ENCODE assay signal across 21 cellular contexts in genomic region chr21:31518580-31518979, GRCh38.
DNase-seq lines count a peak whose midpoint lies in the region; ATAC-seq and TF ChIP-seq lines count a peak whose summit lies in the region.
"Had no signal": no experiment of that assay in that cellular context is flagged by ENCODE, and none has a peak within 500 bp of the region (broad histone marks: within the 10 kb centered on the region; RNA-seq: fewer than 3 reads in every experiment).

No MANE protein-coding gene starts in this region.

- peaks cover 4% of the 10 kb centered on the region; the same call in 1 of the 2 replicates for H3K36me3 ChIP-seq in BLaER1

- peaks cover 44% of the 10 kb centered on the region for H3K4me1 Mint-ChIP-seq in endothelial cell (ENCODE audit: unreplicated experiment)
- H3K4me1 Mint-ChIP-seq: B cell; CD14-positive monocyte; CD8-positive, alpha-beta memory T cell had no signal

- H3K27me3 ChIP-seq in BLaER1: no peaks in the 10 kb centered on the region
- H3K27me3 ChIP-seq: BLaER1 treated with 17β-estradiol and CSF1 and Interleukin-3, amounts not matched to agents 10 nM and 100 nM had no signal

- DNase-seq in endothelial cell (ENCODE audit: low spot score) (no peak), NOMO-1 treated with DMSO at 0.1 percent for 48 hours (lab: John Stamatoyannopoulos, UW; ENCODE audit: unreplicated experiment) (no peak), ecto neural progenitor cell (ENCODE audit: low spot score) (no peak)
- DNase-seq: CD4-positive, alpha-beta T cell; CD8-positive, alpha-beta memory T cell; DMS 273 treated with DMSO at 0.1 percent for 48 hours; DMS79; EL; GDM1; GM23248; H9; HFFc6 had no signal

- TF ChIP-seq CTCF in VCaP (conservative IDR thresholded peaks at IDR 0.05) (no peak), endothelial cell (IDR thresholded peaks at IDR 0.05; ENCODE audit: unreplicated experiment) (no peak)

- H3K27me3 Mint-ChIP-seq in endothelial cell (ENCODE audit: unreplicated experiment): peaks cover 1% of the 10 kb centered on the region
- H3K27me3 Mint-ChIP-seq: CD4-positive, alpha-beta T cell had no signal

- no peak overlapping the region for H3K4me3 Mint-ChIP-seq in endothelial cell (ENCODE audit: unreplicated experiment)
- H3K4me3 Mint-ChIP-seq: B cell; CD14-positive monocyte; CD4-positive, alpha-beta T cell; CD8-positive, alpha-beta memory T cell; H9; HFFc6 had no signal

- no peak overlapping the region for H3K9ac ChIP-seq in BLaER1
- H3K9ac ChIP-seq: BLaER1 treated with 17β-estradiol and CSF1 and Interleukin-3, amounts not matched to agents 10 nM and 100 nM; GM23248 had no signal

- peak overlapping the region; percentile 32; the same call in 1 of the 2 replicates for H3K4me2 ChIP-seq in BLaER1

- peaks cover 5% of the 10 kb centered on the region for H3K36me3 Mint-ChIP-seq in endothelial cell (ENCODE audit: low read depth, unreplicated experiment)
- H3K36me3 Mint-ChIP-seq: CD14-positive monocyte; CD8-positive, alpha-beta memory T cell had no signal

- H3K4me3 ChIP-seq in BLaER1: no peak overlapping the region
- H3K4me3 ChIP-seq: BLaER1 treated with 17β-estradiol and CSF1 and Interleukin-3, amounts not matched to agents 10 nM and 100 nM; GM12878; GM23248 had no signal

- H4K20me1 ChIP-seq in BLaER1: peaks cover 13% of the 10 kb centered on the region

- H3K9me3 ChIP-seq in BLaER1: peaks cover 5% of the 10 kb centered on the region; the same call in 1 of the 2 replicates

- no peak for ATAC-seq in HG02678 (IDR thresholded peaks at IDR 0.05; ENCODE audit: unreplicated experiment)
- ATAC-seq: HCT116 had no signal

- H3K27ac ChIP-seq in BLaER1 (no peak overlapping the region), VCaP (peak overlapping the region; percentile 77)
- H3K27ac ChIP-seq: 22Rv1; BLaER1 treated with 17β-estradiol and CSF1 and Interleukin-3, amounts not matched to agents 10 nM and 100 nM; GM23248 had no signal

- peak overlapping the region; percentile 52 for H3K27ac Mint-ChIP-seq in endothelial cell (ENCODE audit: unreplicated experiment)
- H3K27ac Mint-ChIP-seq: B cell; CD4-positive, alpha-beta T cell; CD8-positive, alpha-beta memory T cell; HFFc6 had no signal

- H3K9me3 Mint-ChIP-seq in endothelial cell (ENCODE audit: unreplicated experiment): no peaks in the 10 kb centered on the region
- H3K9me3 Mint-ChIP-seq: CD14-positive monocyte; CD4-positive, alpha-beta T cell; H9 had no signal

- H3K4me1 ChIP-seq in BLaER1: peaks cover 16% of the 10 kb centered on the region
